In genomic region chr12:21600196-21600595, GRCh38 we compare ENCODE assay signal across 2 cellular contexts.
TF ChIP-seq lines count a peak whose summit lies in the region.

No MANE protein-coding gene starts in this region.

TF ChIP-seq in liver, 16 proteins besides CTCF, POLR2A, EP300 and RAD21:
- TF ChIP-seq HNF4G (IDR thresholded peaks at IDR 0.05) = no peak
- TF ChIP-seq ZBTB33 (IDR thresholded peaks at IDR 0.05) = no peak
- no peak for TF ChIP-seq RXRA (IDR thresholded peaks at IDR 0.05)
- TF ChIP-seq JUND (IDR thresholded peaks at IDR 0.05) = no peak
- TF ChIP-seq MAX (IDR thresholded peaks at IDR 0.05) = no peak
- no peak for TF ChIP-seq SP1 (IDR thresholded peaks at IDR 0.05)
- TF ChIP-seq TAF1 (conservative IDR thresholded peaks at IDR 0.05) = no peak
- TF ChIP-seq FOXA1 (IDR thresholded peaks at IDR 0.05) = no peak
- no peak for TF ChIP-seq FOXA2 (IDR thresholded peaks at IDR 0.05)
- no peak for TF ChIP-seq NR2F2 (IDR thresholded peaks at IDR 0.05)
- TF ChIP-seq YY1 (IDR thresholded peaks at IDR 0.05) = no peak
- TF ChIP-seq GABPA (IDR thresholded peaks at IDR 0.05 in 1 of 2, conservative IDR thresholded peaks at IDR 0.05 in 1 of 2) = no peak
- no peak for TF ChIP-seq REST (IDR thresholded peaks at IDR 0.05)
- no peak for TF ChIP-seq EGR1 (IDR thresholded peaks at IDR 0.05; ENCODE audit: low read depth in 2 of 2)
- TF ChIP-seq HNF4A (conservative IDR thresholded peaks at IDR 0.05) = no peak
- no peak for TF ChIP-seq ATF3 (IDR thresholded peaks at IDR 0.05)

TF ChIP-seq in HepG2, 621 proteins besides CTCF, POLR2A, EP300 and RAD21:
- TF ChIP-seq NR1H2 (CRISPR knock-in tag; IDR thresholded peaks at IDR 0.05; ENCODE audit: borderline replicate concordance, low read depth) = no peak
- no peak for TF ChIP-seq MIXL1 (CRISPR knock-in tag; IDR thresholded peaks at IDR 0.05)
- no peak for TF ChIP-seq ZNF674 (CRISPR knock-in tag; IDR thresholded peaks at IDR 0.05; ENCODE audit: low read depth)
- TF ChIP-seq JUN (CRISPR knock-in tag; IDR thresholded peaks at IDR 0.05) = no peak
- TF ChIP-seq AGO1 (IDR thresholded peaks at IDR 0.05; ENCODE audit: low read depth, low read length, poor library complexity, severe bottlenecking) = no peak
- no peak for TF ChIP-seq ZNF263 (CRISPR knock-in tag; IDR thresholded peaks at IDR 0.05)
- TF ChIP-seq MXD3 (CRISPR knock-in tag; IDR thresholded peaks at IDR 0.05) = no peak
